ENCODE assay signal across 15 cellular contexts in genomic region chr2:88697361-88698026, GRCh38. TPM values are rescaled to one million over a fixed set of nuclear protein-coding genes. Genes with fewer than 3 reads are reported as not detected.
DNase-seq lines count a peak whose midpoint lies in the region; ATAC-seq, FAIRE-seq and TF ChIP-seq lines count a peak whose summit lies in the region.
"Had no signal": no experiment of that assay in that cellular context is flagged by ENCODE, and none has a peak within 500 bp of the region (broad histone marks: within the 10 kb centered on the region; RNA-seq: fewer than 3 reads in every experiment).

No MANE protein-coding gene starts in this region.

- H3K27ac ChIP-seq in body of pancreas (peak overlapping the region in 3 of 4 donors; percentile 66 to 72 (median 69)), small intestine (ENCODE audit: low read depth in 1 of 2, low read length in 1 of 2) (peak overlapping the region; percentile 59 to 87), mesendoderm (ENCODE audit: low read depth, low read length) (no peak overlapping the region)
- H3K27ac ChIP-seq: KMS-11, parathyroid adenoma had no signal

- H3K27me3 Mint-ChIP-seq in activated CD4-positive, alpha-beta T cell treated with anti-CD3 and anti-CD28 coated beads, Interleukin-2, amount 10 ng/mL, durations not matched to agents 24 days and 14 days: no peaks in the 10 kb centered on the region

- H3K27ac Mint-ChIP-seq in activated CD4-positive, alpha-beta T cell treated with anti-CD3 and anti-CD28 coated beads, Interleukin-2, amount 10 ng/mL, durations not matched to agents 24 days and 14 days: no peak overlapping the region

- H3K9ac ChIP-seq in mesendoderm (ENCODE audit: low read length): no peak overlapping the region
- H3K9ac ChIP-seq: KMS-11, parathyroid adenoma had no signal

- H2BK15ac ChIP-seq in mesendoderm (replicated peaks; ENCODE audit: low read depth): no peak overlapping the region

- no peaks in the 10 kb centered on the region for H3K27me3 ChIP-seq in body of pancreas
- no peaks in the 10 kb centered on the region for H3K27me3 ChIP-seq in small intestine (ENCODE audit: control insufficient read depth in 2 of 2, insufficient read depth in 2 of 2, low read length in 2 of 2)
- no peaks in the 10 kb centered on the region for H3K27me3 ChIP-seq in mesendoderm (ENCODE audit: insufficient read depth, low read length, poor library complexity)

- H3K36me3 ChIP-seq in body of pancreas (replicated peaks in 1 of 2; ENCODE audit: insufficient read depth in 1 of 2, low read depth in 2 of 2) (no peaks in the 10 kb centered on the region), small intestine (ENCODE audit: control insufficient read depth in 2 of 2, insufficient read depth in 2 of 2, low read length in 2 of 2) (no peaks in the 10 kb centered on the region), mesendoderm (ENCODE audit: control insufficient read depth, insufficient read depth, low read length) (peaks cover 1% of the 10 kb centered on the region)

- peaks cover 88% of the 10 kb centered on the region for H3K4me1 ChIP-seq in body of pancreas
- H3K4me1 ChIP-seq in small intestine (ENCODE audit: control insufficient read depth in 2 of 2, insufficient read depth in 1 of 2, low read depth in 1 of 2, low read length in 1 of 2): peaks cover 20 to 23% of the 10 kb centered on the region in 2 donors
- H3K4me1 ChIP-seq in mesendoderm (ENCODE audit: control insufficient read depth, low read depth, low read length): peaks cover 5% of the 10 kb centered on the region
- H3K4me1 ChIP-seq: parathyroid adenoma had no signal

- no peak overlapping the region for H2BK120ac ChIP-seq in mesendoderm (ENCODE audit: low read depth, low read length)

- peak; percentile 64 for DNase-seq in activated CD4-positive, alpha-beta T cell treated with anti-CD3 and anti-CD28 coated beads, Interleukin-2, amount 10 ng/mL, durations not matched to agents 24 days and 14 days
- DNase-seq in activated CD4-positive, alpha-beta T cell treated with anti-CD3 and anti-CD28 coated beads, Interleukin-2, amount 50 U/mL, for 4 hours: no peak
- peak; percentile 77 for DNase-seq in Jurkat, Clone E6-1 (ENCODE audit: low read depth, low spot score)
- DNase-seq in body of pancreas (no peak), small intestine (peak; percentile 72), mesendoderm (no peak), LoVo (ENCODE audit: low spot score) (no peak)
- DNase-seq: NCI-H1694, NCI-H446 treated with DMSO at 0.1 percent for 48 hours, PC-3 had no signal

- H3K23ac ChIP-seq in mesendoderm (ENCODE audit: low read length): no peak overlapping the region

- H3K9me3 Mint-ChIP-seq in activated CD4-positive, alpha-beta T cell treated with anti-CD3 and anti-CD28 coated beads, Interleukin-2, amount 10 ng/mL, durations not matched to agents 24 days and 14 days: no peaks in the 10 kb centered on the region

- 49 to 51% methylated on average over 3 of the region's 3 CpGs for whole genome bisulfite sequencing in body of pancreas, 2 donors
- 30 to 64% (median 39%) methylated on average over 3 of the region's 3 CpGs for WGBS in small intestine, 3 donors
- no CpG with 5 or more reads among the region's 3 CpGs for WGBS in mesendoderm (ENCODE audit: extremely low coverage, insufficient coverage, low lambda C conversion rate)

- no peaks in the 10 kb centered on the region for H3K9me3 ChIP-seq in body of pancreas
- no peaks in the 10 kb centered on the region for H3K9me3 ChIP-seq in small intestine (ENCODE audit: control insufficient read depth, low read depth)

- no peak for FAIRE-seq in small intestine (lab: Jason Lieb, UNC)
- FAIRE-seq: astrocyte, GM12892 had no signal

- intact Hi-C loops in activated CD4-positive, alpha-beta T cell treated with anti-CD3 and anti-CD28 coated beads, Interleukin-2, amount 10 ng/mL, durations not matched to agents 24 days and 14 days (cut with micrococcal nuclease): no loop called here
- intact Hi-C loops in body of pancreas (cut with DNase I): no loop called here

- peak overlapping the region; percentile 6 for H3K4me3 Mint-ChIP-seq in activated CD4-positive, alpha-beta T cell treated with anti-CD3 and anti-CD28 coated beads, Interleukin-2, amount 10 ng/mL, durations not matched to agents 24 days and 14 days

- no peak overlapping the region for H3K4ac ChIP-seq in mesendoderm (ENCODE audit: low read depth, low read length)

- H3K4me2 ChIP-seq in mesendoderm (ENCODE audit: low read length): no peak overlapping the region
- H3K4me2 ChIP-seq: KMS-11 had no signal

- no peak for TF ChIP-seq CTCF in body of pancreas (IDR thresholded peaks at IDR 0.05)

- peaks cover 38% of the 10 kb centered on the region for H3K36me3 Mint-ChIP-seq in activated CD4-positive, alpha-beta T cell treated with anti-CD3 and anti-CD28 coated beads, Interleukin-2, amount 10 ng/mL, durations not matched to agents 24 days and 14 days (ENCODE audit: low read depth)

- H3K4me3 ChIP-seq in Jurkat, Clone E6-1 (ENCODE audit: low read length): peak overlapping the region; percentile 29
- H3K4me3 ChIP-seq in body of pancreas: no peak overlapping the region
- no peak overlapping the region for H3K4me3 ChIP-seq in small intestine (ENCODE audit: low read depth in 1 of 2, low read length in 2 of 2)
- no peak overlapping the region for H3K4me3 ChIP-seq in mesendoderm (ENCODE audit: low read length)

- no peak for TF ChIP-seq POLR2A in body of pancreas (IDR thresholded peaks at IDR 0.05)

- H3K79me2 ChIP-seq in mesendoderm (ENCODE audit: control insufficient read depth, insufficient read depth, low read length): peaks cover 37% of the 10 kb centered on the region

- H4K5ac ChIP-seq in mesendoderm (ENCODE audit: low read length): no peak overlapping the region

- H3K18ac ChIP-seq in mesendoderm (ENCODE audit: low read length): no peak overlapping the region

- no peak for ATAC-seq in body of pancreas
- no peak for ATAC-seq in GM21423 (IDR thresholded peaks at IDR 0.05; ENCODE audit: unreplicated experiment)
- ATAC-seq: PC-3 had no signal

- H3K79me1 ChIP-seq in mesendoderm (ENCODE audit: low read length): peaks cover 28% of the 10 kb centered on the region

- no peak overlapping the region for H2BK5ac ChIP-seq in mesendoderm (ENCODE audit: low read length)

- H3K56ac ChIP-seq in mesendoderm (ENCODE audit: low read length): no peak overlapping the region

- H4K8ac ChIP-seq in mesendoderm (ENCODE audit: low read depth, low read length): no peak overlapping the region

- peaks cover 31% of the 10 kb centered on the region for H3K4me1 Mint-ChIP-seq in activated CD4-positive, alpha-beta T cell treated with anti-CD3 and anti-CD28 coated beads, Interleukin-2, amount 10 ng/mL, durations not matched to agents 24 days and 14 days

- H2AK5ac ChIP-seq in mesendoderm (ENCODE audit: low read length): no peak overlapping the region

RNA-seq across cellular contexts. Expression of gene RPIA, which starts 6.0 kb away (rescaled TPM):
- total RNA-seq in activated CD4-positive, alpha-beta T cell treated with anti-CD3 and anti-CD28 coated beads, Interleukin-2, amount 10 ng/mL, durations not matched to agents 24 days and 14 days: 80.6 and 86.5 TPM in 2 replicates
- polyA plus RNA-seq in Jurkat, Clone E6-1 (2012; ENCODE audit: insufficient read depth, insufficient read length): 71.3 TPM
- total RNA-seq in body of pancreas: 10 to 100 TPM; 10.9 to 18.5 TPM
- 10 to 100 TPM; 14.5 to 53.7 (median 16.2) TPM for polyA plus RNA-seq in small intestine
- 15.2 TPM for polyA plus RNA-seq in mesendoderm (2013, experiment 1 of 2)
- 15.0 TPM for polyA plus RNA-seq in mesendoderm (2013, experiment 2 of 2)

Comparison
In these comparisons a context has a peak if more than half of its experiments do, and no peak if none do; other contexts are left out.
1. DNase-seq: peak in activated CD4-positive, alpha-beta T cell treated with anti-CD3 and anti-CD28 coated beads, Interleukin-2, amount 10 ng/mL, durations not matched to agents 24 days and 14 days (single experiment), Jurkat, Clone E6-1 (single experiment) and small intestine (single experiment); none in activated CD4-positive, alpha-beta T cell treated with anti-CD3 and anti-CD28 coated beads, Interleukin-2, amount 50 U/mL, for 4 hours (0 of 2), body of pancreas (0 of 4), mesendoderm (single experiment) and LoVo (single experiment).